Comparison of ENCODE assay signal across 1 cellular context in the genomic region with DNA sequence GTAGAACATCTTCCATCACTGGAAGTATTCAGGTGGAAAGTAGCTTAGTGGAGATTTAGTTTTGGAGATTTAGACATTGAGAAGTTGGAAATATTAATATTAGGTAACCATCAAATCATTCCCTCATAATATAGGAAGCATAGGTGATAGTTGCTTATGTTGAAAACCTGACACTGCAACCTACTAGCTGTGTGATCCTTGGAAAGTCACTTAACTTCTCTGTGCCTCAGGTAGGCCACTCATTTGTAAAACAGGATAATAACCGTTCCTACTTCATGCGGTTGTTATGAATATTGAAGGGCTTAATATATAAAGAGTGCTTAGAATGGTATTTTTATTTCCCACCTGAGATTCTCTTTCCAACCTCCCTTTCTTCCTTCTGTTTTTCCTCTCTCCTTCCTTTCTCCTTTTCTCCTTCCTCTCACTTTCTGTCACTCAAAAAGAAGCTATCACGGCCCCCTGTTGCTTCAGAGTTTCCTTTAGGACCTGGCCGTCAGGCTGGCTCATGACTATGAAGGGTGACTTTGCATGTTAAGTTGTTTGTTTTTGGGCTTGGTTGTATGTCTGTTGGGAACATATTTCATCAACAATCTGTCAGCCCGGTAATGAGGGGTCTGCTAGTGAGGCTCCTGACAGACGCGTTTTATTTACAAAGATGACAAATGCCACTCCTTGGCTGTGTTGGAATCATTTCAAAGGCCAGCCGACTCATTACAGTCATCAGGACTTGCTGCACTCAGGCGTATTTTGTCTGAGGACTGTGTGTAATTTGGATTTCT.
TF ChIP-seq lines count a peak whose summit lies in the region.

No MANE protein-coding gene starts in this region.

TF ChIP-seq in K562, 482 proteins besides CTCF, POLR2A, EP300 and RAD21 (continued from another document and continues in another):
- TF ChIP-seq, protein P1, sequence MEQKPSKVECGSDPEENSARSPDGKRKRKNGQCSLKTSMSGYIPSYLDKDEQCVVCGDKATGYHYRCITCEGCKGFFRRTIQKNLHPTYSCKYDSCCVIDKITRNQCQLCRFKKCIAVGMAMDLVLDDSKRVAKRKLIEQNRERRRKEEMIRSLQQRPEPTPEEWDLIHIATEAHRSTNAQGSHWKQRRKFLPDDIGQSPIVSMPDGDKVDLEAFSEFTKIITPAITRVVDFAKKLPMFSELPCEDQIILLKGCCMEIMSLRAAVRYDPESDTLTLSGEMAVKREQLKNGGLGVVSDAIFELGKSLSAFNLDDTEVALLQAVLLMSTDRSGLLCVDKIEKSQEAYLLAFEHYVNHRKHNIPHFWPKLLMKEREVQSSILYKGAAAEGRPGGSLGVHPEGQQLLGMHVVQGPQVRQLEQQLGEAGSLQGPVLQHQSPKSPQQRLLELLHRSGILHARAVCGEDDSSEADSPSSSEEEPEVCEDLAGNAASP (IDR thresholded peaks at IDR 0.05) = no peak
- TF ChIP-seq PPARD (CRISPR knock-in tag; IDR thresholded peaks at IDR 0.05) = no peak
- TF ChIP-seq HMG20A (CRISPR knock-in tag; conservative IDR thresholded peaks at IDR 0.05) = no peak
- TF ChIP-seq CAMTA2 (CRISPR knock-in tag; conservative IDR thresholded peaks at IDR 0.05) = no peak
- TF ChIP-seq, protein P2, sequence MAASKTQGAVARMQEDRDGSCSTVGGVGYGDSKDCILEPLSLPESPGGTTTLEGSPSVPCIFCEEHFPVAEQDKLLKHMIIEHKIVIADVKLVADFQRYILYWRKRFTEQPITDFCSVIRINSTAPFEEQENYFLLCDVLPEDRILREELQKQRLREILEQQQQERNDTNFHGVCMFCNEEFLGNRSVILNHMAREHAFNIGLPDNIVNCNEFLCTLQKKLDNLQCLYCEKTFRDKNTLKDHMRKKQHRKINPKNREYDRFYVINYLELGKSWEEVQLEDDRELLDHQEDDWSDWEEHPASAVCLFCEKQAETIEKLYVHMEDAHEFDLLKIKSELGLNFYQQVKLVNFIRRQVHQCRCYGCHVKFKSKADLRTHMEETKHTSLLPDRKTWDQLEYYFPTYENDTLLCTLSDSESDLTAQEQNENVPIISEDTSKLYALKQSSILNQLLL (CRISPR knock-in tag; IDR thresholded peaks at IDR 0.05; ENCODE audit: borderline replicate concordance) = no peak
- TF ChIP-seq, protein P3, sequence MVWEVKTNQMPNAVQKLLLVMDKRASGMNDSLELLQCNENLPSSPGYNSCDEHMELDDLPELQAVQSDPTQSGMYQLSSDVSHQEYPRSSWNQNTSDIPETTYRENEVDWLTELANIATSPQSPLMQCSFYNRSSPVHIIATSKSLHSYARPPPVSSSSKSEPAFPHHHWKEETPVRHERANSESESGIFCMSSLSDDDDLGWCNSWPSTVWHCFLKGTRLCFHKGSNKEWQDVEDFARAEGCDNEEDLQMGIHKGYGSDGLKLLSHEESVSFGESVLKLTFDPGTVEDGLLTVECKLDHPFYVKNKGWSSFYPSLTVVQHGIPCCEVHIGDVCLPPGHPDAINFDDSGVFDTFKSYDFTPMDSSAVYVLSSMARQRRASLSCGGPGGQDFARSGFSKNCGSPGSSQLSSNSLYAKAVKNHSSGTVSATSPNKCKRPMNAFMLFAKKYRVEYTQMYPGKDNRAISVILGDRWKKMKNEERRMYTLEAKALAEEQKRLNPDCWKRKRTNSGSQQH (CRISPR knock-in tag; IDR thresholded peaks at IDR 0.05) = no peak
- no peak for TF ChIP-seq NFXL1 (CRISPR knock-in tag; IDR thresholded peaks at IDR 0.05)
- TF ChIP-seq CBFA2T2 (conservative IDR thresholded peaks at IDR 0.05) = no peak
- no peak for TF ChIP-seq ZNF830 (CRISPR knock-in tag; IDR thresholded peaks at IDR 0.05)
- no peak for TF ChIP-seq ZNF140 (CRISPR knock-in tag; IDR thresholded peaks at IDR 0.05)
- TF ChIP-seq SP2 (IDR thresholded peaks at IDR 0.05; ENCODE audit: extremely low read depth, low read depth, low read length, poor library complexity, severe bottlenecking) = no peak
- TF ChIP-seq, protein P4, sequence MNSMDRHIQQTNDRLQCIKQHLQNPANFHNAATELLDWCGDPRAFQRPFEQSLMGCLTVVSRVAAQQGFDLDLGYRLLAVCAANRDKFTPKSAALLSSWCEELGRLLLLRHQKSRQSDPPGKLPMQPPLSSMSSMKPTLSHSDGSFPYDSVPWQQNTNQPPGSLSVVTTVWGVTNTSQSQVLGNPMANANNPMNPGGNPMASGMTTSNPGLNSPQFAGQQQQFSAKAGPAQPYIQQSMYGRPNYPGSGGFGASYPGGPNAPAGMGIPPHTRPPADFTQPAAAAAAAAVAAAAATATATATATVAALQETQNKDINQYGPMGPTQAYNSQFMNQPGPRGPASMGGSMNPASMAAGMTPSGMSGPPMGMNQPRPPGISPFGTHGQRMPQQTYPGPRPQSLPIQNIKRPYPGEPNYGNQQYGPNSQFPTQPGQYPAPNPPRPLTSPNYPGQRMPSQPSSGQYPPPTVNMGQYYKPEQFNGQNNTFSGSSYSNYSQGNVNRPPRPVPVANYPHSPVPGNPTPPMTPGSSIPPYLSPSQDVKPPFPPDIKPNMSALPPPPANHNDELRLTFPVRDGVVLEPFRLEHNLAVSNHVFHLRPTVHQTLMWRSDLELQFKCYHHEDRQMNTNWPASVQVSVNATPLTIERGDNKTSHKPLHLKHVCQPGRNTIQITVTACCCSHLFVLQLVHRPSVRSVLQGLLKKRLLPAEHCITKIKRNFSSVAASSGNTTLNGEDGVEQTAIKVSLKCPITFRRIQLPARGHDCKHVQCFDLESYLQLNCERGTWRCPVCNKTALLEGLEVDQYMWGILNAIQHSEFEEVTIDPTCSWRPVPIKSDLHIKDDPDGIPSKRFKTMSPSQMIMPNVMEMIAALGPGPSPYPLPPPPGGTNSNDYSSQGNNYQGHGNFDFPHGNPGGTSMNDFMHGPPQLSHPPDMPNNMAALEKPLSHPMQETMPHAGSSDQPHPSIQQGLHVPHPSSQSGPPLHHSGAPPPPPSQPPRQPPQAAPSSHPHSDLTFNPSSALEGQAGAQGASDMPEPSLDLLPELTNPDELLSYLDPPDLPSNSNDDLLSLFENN (IDR thresholded peaks at IDR 0.05; ENCODE audit: low read depth in 2 of 2, low read length in 2 of 2) = no peak
- TF ChIP-seq POLR2B (IDR thresholded peaks at IDR 0.05; ENCODE audit: low read depth, partially characterized antibody) = no peak
- TF ChIP-seq, protein P5, sequence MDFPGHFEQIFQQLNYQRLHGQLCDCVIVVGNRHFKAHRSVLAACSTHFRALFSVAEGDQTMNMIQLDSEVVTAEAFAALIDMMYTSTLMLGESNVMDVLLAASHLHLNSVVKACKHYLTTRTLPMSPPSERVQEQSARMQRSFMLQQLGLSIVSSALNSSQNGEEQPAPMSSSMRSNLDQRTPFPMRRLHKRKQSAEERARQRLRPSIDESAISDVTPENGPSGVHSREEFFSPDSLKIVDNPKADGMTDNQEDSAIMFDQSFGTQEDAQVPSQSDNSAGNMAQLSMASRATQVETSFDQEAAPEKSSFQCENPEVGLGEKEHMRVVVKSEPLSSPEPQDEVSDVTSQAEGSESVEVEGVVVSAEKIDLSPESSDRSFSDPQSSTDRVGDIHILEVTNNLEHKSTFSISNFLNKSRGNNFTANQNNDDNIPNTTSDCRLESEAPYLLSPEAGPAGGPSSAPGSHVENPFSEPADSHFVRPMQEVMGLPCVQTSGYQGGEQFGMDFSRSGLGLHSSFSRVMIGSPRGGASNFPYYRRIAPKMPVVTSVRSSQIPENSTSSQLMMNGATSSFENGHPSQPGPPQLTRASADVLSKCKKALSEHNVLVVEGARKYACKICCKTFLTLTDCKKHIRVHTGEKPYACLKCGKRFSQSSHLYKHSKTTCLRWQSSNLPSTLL (IDR thresholded peaks at IDR 0.05) = no peak
- TF ChIP-seq C11orf30 (IDR thresholded peaks at IDR 0.05; ENCODE audit: low read depth) = peak; percentile 74; the same call in 1 of the 2 replicates
- TF ChIP-seq ZSCAN32 (CRISPR knock-in tag; IDR thresholded peaks at IDR 0.05) = no peak
- TF ChIP-seq NFE2 (IDR thresholded peaks at IDR 0.05; ENCODE audit: low read depth) = peak; percentile 75
- TF ChIP-seq YBX1 (IDR thresholded peaks at IDR 0.05) = no peak
- no peak for TF ChIP-seq ZNF232 (CRISPR knock-in tag; IDR thresholded peaks at IDR 0.05)
- TF ChIP-seq ATF1 (CRISPR knock-in tag; IDR thresholded peaks at IDR 0.05) = no peak
- peak; percentile 35; the same call in 1 of the 2 replicates for TF ChIP-seq ATF1 (tag; IDR thresholded peaks at IDR 0.05)
- TF ChIP-seq, protein P6, sequence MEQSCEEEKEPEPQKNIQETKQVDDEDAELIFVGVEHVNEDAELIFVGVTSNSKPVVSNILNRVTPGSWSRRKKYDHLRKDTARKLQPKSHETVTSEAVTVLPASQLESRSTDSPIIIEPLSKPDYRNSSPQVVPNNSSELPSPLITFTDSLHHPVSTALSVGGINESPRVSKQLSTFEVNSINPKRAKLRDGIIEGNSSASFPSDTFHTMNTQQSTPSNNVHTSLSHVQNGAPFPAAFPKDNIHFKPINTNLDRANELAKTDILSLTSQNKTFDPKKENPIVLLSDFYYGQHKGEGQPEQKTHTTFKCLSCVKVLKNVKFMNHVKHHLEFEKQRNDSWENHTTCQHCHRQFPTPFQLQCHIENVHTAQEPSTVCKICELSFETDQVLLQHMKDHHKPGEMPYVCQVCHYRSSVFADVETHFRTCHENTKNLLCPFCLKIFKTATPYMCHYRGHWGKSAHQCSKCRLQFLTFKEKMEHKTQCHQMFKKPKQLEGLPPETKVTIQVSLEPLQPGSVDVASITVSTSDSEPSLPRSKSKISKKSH (CRISPR knock-in tag; IDR thresholded peaks at IDR 0.05) = no peak
- no peak for TF ChIP-seq COPS2 (conservative IDR thresholded peaks at IDR 0.05)
- no peak for TF ChIP-seq PML (IDR thresholded peaks at IDR 0.05; ENCODE audit: low read length)
- TF ChIP-seq DMBX1 (CRISPR knock-in tag; IDR thresholded peaks at IDR 0.05; ENCODE audit: borderline replicate concordance) = no peak
- no peak for TF ChIP-seq NCOA6 (IDR thresholded peaks at IDR 0.05)
- TF ChIP-seq XRCC4 (IDR thresholded peaks at IDR 0.05; ENCODE audit: extremely low read depth, insufficient read depth, insufficient read length) = no peak
- peak; percentile 42; the same call in 1 of the 2 replicates for TF ChIP-seq ARID1B (IDR thresholded peaks at IDR 0.05)
- TF ChIP-seq TEAD4 (IDR thresholded peaks at IDR 0.05; ENCODE audit: low read length) = no peak
- TF ChIP-seq TEAD4 (CRISPR knock-in tag; IDR thresholded peaks at IDR 0.05; ENCODE audit: borderline replicate concordance) = no peak
- TF ChIP-seq, protein P7, sequence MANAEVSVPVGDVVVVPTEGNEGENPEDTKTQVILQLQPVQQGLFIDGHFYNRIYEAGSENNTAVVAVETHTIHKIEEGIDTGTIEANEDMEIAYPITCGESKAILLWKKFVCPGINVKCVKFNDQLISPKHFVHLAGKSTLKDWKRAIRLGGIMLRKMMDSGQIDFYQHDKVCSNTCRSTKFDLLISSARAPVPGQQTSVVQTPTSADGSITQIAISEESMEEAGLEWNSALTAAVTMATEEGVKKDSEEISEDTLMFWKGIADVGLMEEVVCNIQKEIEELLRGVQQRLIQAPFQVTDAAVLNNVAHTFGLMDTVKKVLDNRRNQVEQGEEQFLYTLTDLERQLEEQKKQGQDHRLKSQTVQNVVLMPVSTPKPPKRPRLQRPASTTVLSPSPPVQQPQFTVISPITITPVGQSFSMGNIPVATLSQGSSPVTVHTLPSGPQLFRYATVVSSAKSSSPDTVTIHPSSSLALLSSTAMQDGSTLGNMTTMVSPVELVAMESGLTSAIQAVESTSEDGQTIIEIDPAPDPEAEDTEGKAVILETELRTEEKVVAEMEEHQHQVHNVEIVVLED (CRISPR knock-in tag; IDR thresholded peaks at IDR 0.05) = no peak
- no peak for TF ChIP-seq DPF2 (IDR thresholded peaks at IDR 0.05)
- TF ChIP-seq, protein P8, sequence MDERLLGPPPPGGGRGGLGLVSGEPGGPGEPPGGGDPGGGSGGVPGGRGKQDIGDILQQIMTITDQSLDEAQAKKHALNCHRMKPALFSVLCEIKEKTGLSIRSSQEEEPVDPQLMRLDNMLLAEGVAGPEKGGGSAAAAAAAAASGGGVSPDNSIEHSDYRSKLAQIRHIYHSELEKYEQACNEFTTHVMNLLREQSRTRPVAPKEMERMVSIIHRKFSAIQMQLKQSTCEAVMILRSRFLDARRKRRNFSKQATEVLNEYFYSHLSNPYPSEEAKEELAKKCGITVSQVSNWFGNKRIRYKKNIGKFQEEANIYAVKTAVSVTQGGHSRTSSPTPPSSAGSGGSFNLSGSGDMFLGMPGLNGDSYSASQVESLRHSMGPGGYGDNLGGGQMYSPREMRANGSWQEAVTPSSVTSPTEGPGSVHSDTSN (CRISPR knock-in tag; IDR thresholded peaks at IDR 0.05; ENCODE audit: low read depth) = no peak
- TF ChIP-seq, protein P8 (tag; conservative IDR thresholded peaks at IDR 0.05; ENCODE audit: low read depth) = peak; percentile 80
